ENCODE assay signal across 8 cellular contexts in the genomic region with DNA sequence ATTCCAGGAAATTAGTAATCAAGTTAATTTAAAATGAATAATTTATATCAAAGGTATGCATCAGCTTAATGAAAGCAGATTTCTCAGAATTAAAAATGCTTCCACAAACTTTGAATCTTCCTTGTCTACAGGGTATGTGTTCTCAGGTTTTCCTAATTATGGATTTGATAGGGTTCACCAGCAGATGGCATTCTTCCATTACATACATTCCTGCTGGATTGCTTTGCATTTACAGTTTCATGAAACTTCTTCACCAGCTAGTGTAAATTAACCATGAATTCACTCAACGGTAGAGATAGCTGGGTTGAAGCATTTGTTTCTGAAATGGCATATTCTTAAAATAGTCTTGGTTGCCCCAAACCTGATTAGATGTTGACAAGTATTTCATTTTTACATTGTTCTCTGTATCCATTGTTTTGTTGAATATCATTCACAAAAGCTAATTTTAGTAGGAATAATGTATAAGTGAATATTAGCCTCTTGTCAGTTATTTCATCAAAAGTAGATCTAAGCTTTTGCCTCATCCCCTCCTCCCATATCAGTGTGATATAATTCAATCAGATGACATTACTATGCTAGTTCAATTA.
DNase-seq lines count a peak whose midpoint lies in the region; TF ChIP-seq lines count a peak whose summit lies in the region.

No MANE protein-coding gene starts in this region.

- H3K56ac ChIP-seq in H9 (ENCODE audit: insufficient read length, low read depth, low read length): no peak overlapping the region

- no peak overlapping the region for H4K5ac ChIP-seq in H9 (ENCODE audit: insufficient read length, low read depth, low read length)

- peaks cover 2% of the 10 kb centered on the region for H3K27me3 Mint-ChIP-seq in H9 (ENCODE audit: low read depth)

- CTCF ChIA-PET in BJ (lab: Yijun Ruan, JAX): interaction anchor here (0.6 to 1.7 kb wide), 8 partner anchors 9 to 1064 kb away, joined by 3 to 11 read pairs (median 3); no protein-coding TSS in a partner anchor

- no peaks in the 10 kb centered on the region for H3K9me2 ChIP-seq in neural cell (ENCODE audit: insufficient read depth, low read length)

- TF ChIP-seq RAD21 in neural cell (conservative IDR thresholded peaks at IDR 0.05): peak; percentile 88

- H2BK5ac ChIP-seq in H9 (ENCODE audit: insufficient read length, low read length): no peak overlapping the region

- no peaks in the 10 kb centered on the region for H3K4me1 Mint-ChIP-seq in H9

- H3K23ac ChIP-seq in H9 (ENCODE audit: insufficient read length, low read depth, low read length): no peak overlapping the region

- no peak overlapping the region for H2AK5ac ChIP-seq in H9 (ENCODE audit: insufficient read length, low read length)

- DNase-seq in BJ (ENCODE audit: low read depth) (no peak), H9 (no peak), NCI-H748 (lab: John Stamatoyannopoulos, UW; ENCODE audit: unreplicated experiment) (peak; percentile 70), dedifferentiated amniotic fluid mesenchymal stem cell (ENCODE audit: extremely low spot score) (peak; percentile 56), activated gamma-delta T cell (lab: John Stamatoyannopoulos, UW) (no peak), T-helper 9 cell (no peak), posterior vena cava (ENCODE audit: low spot score) (no peak)

- no peaks in the 10 kb centered on the region for H3K4me1 ChIP-seq in H9 (ENCODE audit: insufficient read depth, low read length)

- H3K4me2 ChIP-seq in H9 (ENCODE audit: insufficient read depth, insufficient read length, low read length): no peak overlapping the region
- no peak overlapping the region for H3K4me2 ChIP-seq in neural cell (ENCODE audit: low read length)

- H3K4ac ChIP-seq in H9 (ENCODE audit: low read depth, low read length): no peak overlapping the region

- H2BK15ac ChIP-seq in H9 (ENCODE audit: low read depth, low read length): no peak overlapping the region

- H3K27ac Mint-ChIP-seq in H9: no peak overlapping the region

- no peak overlapping the region for H3K4me3 Mint-ChIP-seq in H9

- H3K27me3 ChIP-seq in BJ (ENCODE audit: control insufficient read depth, insufficient read depth, low read length) (peaks cover 6% of the 10 kb centered on the region), H9 (ENCODE audit: insufficient read depth, low read length) (no peaks in the 10 kb centered on the region), neural cell (ENCODE audit: insufficient read depth, low read depth, low read length) (no peaks in the 10 kb centered on the region)

- H3K4me3 ChIP-seq in BJ (ENCODE audit: low read depth, low read length) (no peak overlapping the region), neural cell (ENCODE audit: low read length) (no peak overlapping the region)

- TF ChIP-seq CTCF in BJ (IDR thresholded peaks at IDR 0.05; ENCODE audit: insufficient read depth, low read depth, low read length) (peak; percentile 51), H9 (conservative IDR thresholded peaks at IDR 0.05) (peak; percentile 78), neural cell (IDR thresholded peaks at IDR 0.05; ENCODE audit: poor library complexity, severe bottlenecking) (peak; percentile 83)

- H2AFZ ChIP-seq in H9 (ENCODE audit: low read length) (no peak overlapping the region), neural cell (ENCODE audit: low read depth, low read length) (no peak overlapping the region)

- H3K9ac ChIP-seq in H9 (ENCODE audit: extremely low read depth, insufficient read length, low read length) (no peak overlapping the region), neural cell (ENCODE audit: low read length) (no peak overlapping the region)

- no peaks in the 10 kb centered on the region for H3K9me3 ChIP-seq in H9 (ENCODE audit: control insufficient read depth, low read depth, low read length)
- H3K9me3 ChIP-seq in neural cell (ENCODE audit: low read length): no peaks in the 10 kb centered on the region

- no peaks in the 10 kb centered on the region for H3K79me2 ChIP-seq in H9 (ENCODE audit: insufficient read depth, low read length)
- H3K79me2 ChIP-seq in neural cell (replicated peaks; ENCODE audit: insufficient read depth, low read length): no peaks in the 10 kb centered on the region

- no peak overlapping the region for H2BK12ac ChIP-seq in H9 (ENCODE audit: insufficient read length, low read depth, low read length)

- POLR2A ChIA-PET in BJ (lab: Charles Lee): no interaction called here

- no peaks in the 10 kb centered on the region for H3K36me3 Mint-ChIP-seq in H9 (ENCODE audit: insufficient read depth in 1 of 3, low read depth in 3 of 3)

- H3F3A ChIP-seq in neural cell (ENCODE audit: insufficient read depth, low read length, poor library complexity, severe bottlenecking): no peaks in the 10 kb centered on the region

- H2BK20ac ChIP-seq in H9 (ENCODE audit: low read depth, low read length, poor library complexity, severe bottlenecking): no peak overlapping the region

- H3T11ph ChIP-seq in H9 (ENCODE audit: low read length): no peak overlapping the region

- H3K27ac ChIP-seq in H9 (ENCODE audit: insufficient read length, low read depth, low read length) (no peak overlapping the region), neural cell (ENCODE audit: low read length) (no peak overlapping the region)

- H4K20me1 ChIP-seq in H9 (ENCODE audit: control insufficient read depth, insufficient read depth, insufficient read length): no peaks in the 10 kb centered on the region
- H4K20me1 ChIP-seq in neural cell (ENCODE audit: insufficient read depth): no peaks in the 10 kb centered on the region

- H2BK120ac ChIP-seq in H9 (ENCODE audit: low read depth, low read length, poor library complexity, severe bottlenecking): no peak overlapping the region

- TF ChIP-seq EP300 in neural cell (conservative IDR thresholded peaks at IDR 0.05; ENCODE audit: poor library complexity, severe bottlenecking): no peak

- no CpG with 5 or more reads among the region's 1 CpG for WGBS in H9 (ENCODE audit: extremely low coverage, insufficient read length, low lambda C conversion rate)

- no peaks in the 10 kb centered on the region for H3K36me3 ChIP-seq in BJ (ENCODE audit: control insufficient read depth, insufficient read depth, low read length)
- no peaks in the 10 kb centered on the region for H3K36me3 ChIP-seq in neural cell (ENCODE audit: insufficient read depth, low read length)

- H3K9me3 Mint-ChIP-seq in H9: no peaks in the 10 kb centered on the region

- no peaks in the 10 kb centered on the region for H3K23me2 ChIP-seq in H9 (ENCODE audit: insufficient read length, low read depth, low read length, poor library complexity, severe bottlenecking)

- no peak overlapping the region for H4K91ac ChIP-seq in H9 (ENCODE audit: insufficient read length, low read depth, low read length)

- H4K8ac ChIP-seq in H9 (replicated peaks; ENCODE audit: insufficient read length, low read depth, low read length): no peak overlapping the region

- no peak overlapping the region for H3K14ac ChIP-seq in H9 (ENCODE audit: insufficient read depth, low read length)

- H3K79me1 ChIP-seq in H9 (ENCODE audit: insufficient read depth, low read depth, low read length, poor library complexity, severe bottlenecking): no peaks in the 10 kb centered on the region

- intact Hi-C loops in posterior vena cava (cut with DNase I): no loop called here

- no peak overlapping the region for H3K18ac ChIP-seq in H9 (ENCODE audit: insufficient read length, low read depth, low read length)

TF ChIP-seq in neural cell, 6 proteins besides CTCF, POLR2A, EP300 and RAD21:
- TF ChIP-seq POLR2AphosphoS5 (IDR thresholded peaks at IDR 0.05): no peak
- no peak for TF ChIP-seq MXI1 (conservative IDR thresholded peaks at IDR 0.05; ENCODE audit: poor library complexity, severe bottlenecking)
- TF ChIP-seq, protein P1, sequence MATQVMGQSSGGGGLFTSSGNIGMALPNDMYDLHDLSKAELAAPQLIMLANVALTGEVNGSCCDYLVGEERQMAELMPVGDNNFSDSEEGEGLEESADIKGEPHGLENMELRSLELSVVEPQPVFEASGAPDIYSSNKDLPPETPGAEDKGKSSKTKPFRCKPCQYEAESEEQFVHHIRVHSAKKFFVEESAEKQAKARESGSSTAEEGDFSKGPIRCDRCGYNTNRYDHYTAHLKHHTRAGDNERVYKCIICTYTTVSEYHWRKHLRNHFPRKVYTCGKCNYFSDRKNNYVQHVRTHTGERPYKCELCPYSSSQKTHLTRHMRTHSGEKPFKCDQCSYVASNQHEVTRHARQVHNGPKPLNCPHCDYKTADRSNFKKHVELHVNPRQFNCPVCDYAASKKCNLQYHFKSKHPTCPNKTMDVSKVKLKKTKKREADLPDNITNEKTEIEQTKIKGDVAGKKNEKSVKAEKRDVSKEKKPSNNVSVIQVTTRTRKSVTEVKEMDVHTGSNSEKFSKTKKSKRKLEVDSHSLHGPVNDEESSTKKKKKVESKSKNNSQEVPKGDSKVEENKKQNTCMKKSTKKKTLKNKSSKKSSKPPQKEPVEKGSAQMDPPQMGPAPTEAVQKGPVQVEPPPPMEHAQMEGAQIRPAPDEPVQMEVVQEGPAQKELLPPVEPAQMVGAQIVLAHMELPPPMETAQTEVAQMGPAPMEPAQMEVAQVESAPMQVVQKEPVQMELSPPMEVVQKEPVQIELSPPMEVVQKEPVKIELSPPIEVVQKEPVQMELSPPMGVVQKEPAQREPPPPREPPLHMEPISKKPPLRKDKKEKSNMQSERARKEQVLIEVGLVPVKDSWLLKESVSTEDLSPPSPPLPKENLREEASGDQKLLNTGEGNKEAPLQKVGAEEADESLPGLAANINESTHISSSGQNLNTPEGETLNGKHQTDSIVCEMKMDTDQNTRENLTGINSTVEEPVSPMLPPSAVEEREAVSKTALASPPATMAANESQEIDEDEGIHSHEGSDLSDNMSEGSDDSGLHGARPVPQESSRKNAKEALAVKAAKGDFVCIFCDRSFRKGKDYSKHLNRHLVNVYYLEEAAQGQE (IDR thresholded peaks at IDR 0.05; ENCODE audit: borderline replicate concordance): no peak
- no peak for TF ChIP-seq TAF1 (IDR thresholded peaks at IDR 0.05; ENCODE audit: low read depth)
- TF ChIP-seq SMC3 (conservative IDR thresholded peaks at IDR 0.05; ENCODE audit: poor library complexity): peak; percentile 90
- no peak for TF ChIP-seq EZH2 (IDR thresholded peaks at IDR 0.05; ENCODE audit: borderline replicate concordance, insufficient read depth, low read length, poor library complexity, severe bottlenecking)

Comparison
In these comparisons a context has a peak if more than half of its experiments do, and no peak if none do; other contexts are left out.
1. DNase-seq: peak in NCI-H748 (single experiment) and dedifferentiated amniotic fluid mesenchymal stem cell (single experiment); none in BJ (single experiment), H9 (single experiment), activated gamma-delta T cell (single experiment), T-helper 9 cell (single experiment) and posterior vena cava (single experiment).
2. Peak in every context shown above with its lines, with median percentiles within 50 percentile points of each other: CTCF ChIP-seq.